ENCODE assay signal across 2 cellular contexts in the genomic region with DNA sequence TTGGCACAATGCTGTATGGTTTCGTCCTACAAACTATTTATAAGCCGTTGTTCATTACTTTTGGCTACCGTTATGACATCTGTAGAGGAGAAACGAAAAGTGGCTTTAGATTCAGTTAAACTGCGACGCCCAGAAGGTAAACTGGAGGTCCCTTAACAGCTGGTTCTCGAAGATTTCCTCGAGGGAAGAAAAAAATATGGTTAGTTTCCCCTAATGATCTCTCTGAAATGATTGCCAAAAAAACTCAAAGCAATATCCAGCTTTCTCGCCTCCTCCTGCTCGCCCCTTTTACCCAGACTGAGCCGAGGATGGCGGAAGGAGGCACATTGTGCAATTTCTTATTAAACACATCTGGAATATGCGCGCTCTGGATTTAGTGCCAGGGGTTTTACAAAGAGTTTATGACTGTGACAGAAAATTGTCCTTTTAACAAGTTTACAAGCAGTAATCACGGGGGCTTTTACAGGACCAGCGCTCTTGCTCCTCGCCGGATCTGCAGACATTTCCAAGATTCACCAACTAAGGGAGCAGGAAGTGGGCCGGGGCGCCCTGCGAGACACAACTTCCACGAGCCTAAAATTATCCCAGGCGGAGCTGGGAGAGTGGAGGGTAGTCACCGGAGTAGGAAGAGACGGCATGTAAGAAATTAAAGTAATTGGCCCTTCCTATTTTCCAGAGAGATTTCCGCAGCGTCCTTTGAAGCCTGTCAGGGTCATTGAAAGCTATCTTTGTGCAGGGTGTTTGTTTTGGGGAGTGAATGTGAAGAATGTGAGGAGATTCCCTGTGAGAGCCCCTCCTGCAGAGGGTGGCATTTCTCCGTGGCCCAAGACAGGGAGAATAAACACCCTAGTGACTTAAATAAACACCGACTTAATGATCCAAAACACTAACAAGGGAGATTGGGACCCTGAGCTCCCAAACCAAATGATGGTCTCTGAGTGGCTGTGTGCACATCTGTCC.
TF ChIP-seq lines count a peak whose summit lies in the region.

No MANE protein-coding gene starts in this region.

TF ChIP-seq in HepG2, 621 proteins besides CTCF, POLR2A, EP300 and RAD21 (continues in another document):
- TF ChIP-seq CENPT (CRISPR knock-in tag; IDR thresholded peaks at IDR 0.05; ENCODE audit: low read depth) (no peak), ZSCAN12 (CRISPR knock-in tag; IDR thresholded peaks at IDR 0.05) (no peak), ZNF44 (CRISPR knock-in tag; IDR thresholded peaks at IDR 0.05) (no peak), ZNF232 (CRISPR knock-in tag; IDR thresholded peaks at IDR 0.05; ENCODE audit: borderline replicate concordance) (no peak), ZNF260 (CRISPR knock-in tag; IDR thresholded peaks at IDR 0.05; ENCODE audit: borderline replicate concordance, low read depth) (no peak), ZSCAN20 (CRISPR knock-in tag; IDR thresholded peaks at IDR 0.05; ENCODE audit: borderline replicate concordance) (no peak), KMT2B (CRISPR knock-in tag; IDR thresholded peaks at IDR 0.05) (0 out of 2 replicates have a peak, but pooled peaks have one; percentile 29), SRSF9 (IDR thresholded peaks at IDR 0.05; ENCODE audit: borderline replicate concordance, insufficient read depth, low read depth, low read length, poor library complexity, severe bottlenecking) (no peak), ZNF615 (CRISPR knock-in tag; IDR thresholded peaks at IDR 0.05; ENCODE audit: borderline replicate concordance) (no peak), ZNF383 (CRISPR knock-in tag; IDR thresholded peaks at IDR 0.05; ENCODE audit: borderline replicate concordance) (no peak), ISX (CRISPR knock-in tag; conservative IDR thresholded peaks at IDR 0.05) (no peak), PHF5A (CRISPR knock-in tag; IDR thresholded peaks at IDR 0.05; ENCODE audit: low read depth, unreplicated experiment) (no peak), GABPB1 (CRISPR knock-in tag; IDR thresholded peaks at IDR 0.05) (no peak), ZNF724P (CRISPR knock-in tag; IDR thresholded peaks at IDR 0.05; ENCODE audit: borderline replicate concordance) (no peak), MIER2 (CRISPR knock-in tag; IDR thresholded peaks at IDR 0.05) (0 out of 2 replicates have a peak, but pooled peaks have one; percentile 21), ZNF878 (CRISPR knock-in tag; IDR thresholded peaks at IDR 0.05) (no peak), AHR (CRISPR knock-in tag; IDR thresholded peaks at IDR 0.05) (no peak), SOX6 (IDR thresholded peaks at IDR 0.05) (no peak), SOX6 (CRISPR knock-in tag; IDR thresholded peaks at IDR 0.05) (peak; percentile 62)
- TF ChIP-seq, protein P1, sequence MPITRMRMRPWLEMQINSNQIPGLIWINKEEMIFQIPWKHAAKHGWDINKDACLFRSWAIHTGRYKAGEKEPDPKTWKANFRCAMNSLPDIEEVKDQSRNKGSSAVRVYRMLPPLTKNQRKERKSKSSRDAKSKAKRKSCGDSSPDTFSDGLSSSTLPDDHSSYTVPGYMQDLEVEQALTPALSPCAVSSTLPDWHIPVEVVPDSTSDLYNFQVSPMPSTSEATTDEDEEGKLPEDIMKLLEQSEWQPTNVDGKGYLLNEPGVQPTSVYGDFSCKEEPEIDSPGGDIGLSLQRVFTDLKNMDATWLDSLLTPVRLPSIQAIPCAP (CRISPR knock-in tag; IDR thresholded peaks at IDR 0.05; ENCODE audit: low read depth), result no peak
- TF ChIP-seq, protein P2, sequence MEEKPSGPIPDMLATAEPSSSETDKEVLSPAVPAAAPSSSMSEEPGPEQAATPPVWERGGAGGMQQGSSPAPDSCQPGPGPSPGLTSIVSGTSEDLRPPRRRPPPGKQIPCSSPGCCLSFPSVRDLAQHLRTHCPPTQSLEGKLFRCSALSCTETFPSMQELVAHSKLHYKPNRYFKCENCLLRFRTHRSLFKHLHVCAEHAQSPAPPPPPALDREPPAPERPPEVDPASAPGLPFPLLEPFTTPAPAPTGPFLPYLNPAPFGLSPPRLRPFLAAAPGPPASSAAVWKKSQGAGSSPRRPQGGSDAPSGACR (CRISPR knock-in tag; IDR thresholded peaks at IDR 0.05), result no peak
- TF ChIP-seq, protein P3, sequence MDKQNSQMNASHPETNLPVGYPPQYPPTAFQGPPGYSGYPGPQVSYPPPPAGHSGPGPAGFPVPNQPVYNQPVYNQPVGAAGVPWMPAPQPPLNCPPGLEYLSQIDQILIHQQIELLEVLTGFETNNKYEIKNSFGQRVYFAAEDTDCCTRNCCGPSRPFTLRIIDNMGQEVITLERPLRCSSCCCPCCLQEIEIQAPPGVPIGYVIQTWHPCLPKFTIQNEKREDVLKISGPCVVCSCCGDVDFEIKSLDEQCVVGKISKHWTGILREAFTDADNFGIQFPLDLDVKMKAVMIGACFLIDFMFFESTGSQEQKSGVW (CRISPR knock-in tag; IDR thresholded peaks at IDR 0.05; ENCODE audit: borderline replicate concordance), result no peak
- TF ChIP-seq, protein P4, sequence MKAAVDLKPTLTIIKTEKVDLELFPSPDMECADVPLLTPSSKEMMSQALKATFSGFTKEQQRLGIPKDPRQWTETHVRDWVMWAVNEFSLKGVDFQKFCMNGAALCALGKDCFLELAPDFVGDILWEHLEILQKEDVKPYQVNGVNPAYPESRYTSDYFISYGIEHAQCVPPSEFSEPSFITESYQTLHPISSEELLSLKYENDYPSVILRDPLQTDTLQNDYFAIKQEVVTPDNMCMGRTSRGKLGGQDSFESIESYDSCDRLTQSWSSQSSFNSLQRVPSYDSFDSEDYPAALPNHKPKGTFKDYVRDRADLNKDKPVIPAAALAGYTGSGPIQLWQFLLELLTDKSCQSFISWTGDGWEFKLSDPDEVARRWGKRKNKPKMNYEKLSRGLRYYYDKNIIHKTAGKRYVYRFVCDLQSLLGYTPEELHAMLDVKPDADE (CRISPR knock-in tag; IDR thresholded peaks at IDR 0.05), result no peak
- TF ChIP-seq, protein P5, sequence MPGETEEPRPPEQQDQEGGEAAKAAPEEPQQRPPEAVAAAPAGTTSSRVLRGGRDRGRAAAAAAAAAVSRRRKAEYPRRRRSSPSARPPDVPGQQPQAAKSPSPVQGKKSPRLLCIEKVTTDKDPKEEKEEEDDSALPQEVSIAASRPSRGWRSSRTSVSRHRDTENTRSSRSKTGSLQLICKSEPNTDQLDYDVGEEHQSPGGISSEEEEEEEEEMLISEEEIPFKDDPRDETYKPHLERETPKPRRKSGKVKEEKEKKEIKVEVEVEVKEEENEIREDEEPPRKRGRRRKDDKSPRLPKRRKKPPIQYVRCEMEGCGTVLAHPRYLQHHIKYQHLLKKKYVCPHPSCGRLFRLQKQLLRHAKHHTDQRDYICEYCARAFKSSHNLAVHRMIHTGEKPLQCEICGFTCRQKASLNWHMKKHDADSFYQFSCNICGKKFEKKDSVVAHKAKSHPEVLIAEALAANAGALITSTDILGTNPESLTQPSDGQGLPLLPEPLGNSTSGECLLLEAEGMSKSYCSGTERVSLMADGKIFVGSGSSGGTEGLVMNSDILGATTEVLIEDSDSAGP (CRISPR knock-in tag; IDR thresholded peaks at IDR 0.05; ENCODE audit: borderline replicate concordance), result no peak

TF ChIP-seq in GM12878, 131 proteins besides CTCF, POLR2A, EP300 and RAD21:
- TF ChIP-seq EZH2 (IDR thresholded peaks at IDR 0.05; ENCODE audit: borderline replicate concordance, control insufficient read depth, low read depth, low read length) (0 out of 2 replicates have a peak, but pooled peaks have one; percentile 63), HCFC1 (IDR thresholded peaks at IDR 0.05; ENCODE audit: low read length) (no peak)
